8 cellular contexts compared by ENCODE assay signal in the genomic region with DNA sequence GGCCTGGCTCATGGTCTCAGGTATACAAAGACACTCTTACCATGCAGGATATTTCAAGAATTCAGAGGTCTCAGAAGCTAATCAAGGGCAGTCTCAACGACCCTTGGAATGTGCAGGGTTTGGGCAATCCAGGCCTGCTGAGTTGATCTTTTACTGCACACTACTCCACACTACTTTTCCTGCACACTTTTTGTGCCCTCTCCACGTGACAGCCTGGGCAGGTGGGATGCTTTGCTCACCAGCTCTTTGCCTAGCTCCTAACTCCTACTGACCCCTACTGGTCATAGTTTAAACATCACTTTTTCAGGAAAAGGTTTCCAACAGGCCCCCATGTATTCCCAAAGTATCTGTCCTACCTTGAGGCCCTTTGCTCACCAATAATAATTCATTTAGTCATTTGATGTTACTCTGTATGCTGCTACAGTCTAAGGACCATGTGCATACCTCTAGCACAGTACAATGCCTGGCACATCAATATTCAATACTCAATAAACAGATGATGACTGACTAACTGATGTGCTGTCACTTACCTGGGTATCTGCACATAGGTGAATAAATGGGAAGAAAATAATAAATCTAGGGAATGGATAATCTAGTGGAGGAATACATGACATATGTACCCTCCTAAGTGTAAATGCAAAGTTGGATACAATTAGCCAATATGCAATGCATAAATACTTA. TPM values are rescaled to one million over a fixed set of nuclear protein-coding genes. Genes with fewer than 3 reads are reported as not detected.
DNase-seq lines count a peak whose midpoint lies in the region; ATAC-seq and TF ChIP-seq lines count a peak whose summit lies in the region.
"Had no signal": no experiment of that assay in that cellular context is flagged by ENCODE, and none has a peak within 500 bp of the region (broad histone marks: within the 10 kb centered on the region; RNA-seq: fewer than 3 reads in every experiment).

No MANE protein-coding gene starts in this region.

- peaks cover 9% of the 10 kb centered on the region for H3K27me3 ChIP-seq in lower lobe of right lung (ENCODE audit: low read depth)
- peaks cover 0 to 33% (median 5%) of the 10 kb centered on the region in 3 donors for H3K27me3 ChIP-seq in stomach

- H3K4me3 ChIP-seq in lower lobe of right lung (no peak overlapping the region), stomach (no peak overlapping the region)

- H3K27ac Mint-ChIP-seq in activated B cell treated with CpG ODN at 0.5 μM for 24 hours = no peak overlapping the region

- TF ChIP-seq CTCF in activated B cell treated with CpG ODN at 0.5 μM for 24 hours (IDR thresholded peaks at IDR 0.05) = peak; percentile 34
- peak; percentile 59 for TF ChIP-seq CTCF in lower lobe of right lung (IDR thresholded peaks at IDR 0.05)
- TF ChIP-seq CTCF in stomach (IDR thresholded peaks at IDR 0.05) = peak in 3 of 7 experiments; percentile 44 to 51 (median 44)

- no peaks in the 10 kb centered on the region for H3K36me3 Mint-ChIP-seq in activated B cell treated with CpG ODN at 0.5 μM for 24 hours (ENCODE audit: low read depth)

- DNase-seq in Daoy (ENCODE audit: low read depth) (peak; percentile 20), HT1080 (ENCODE audit: low read depth) (peak; percentile 37), activated B cell treated with CpG ODN at 0.5 μM for 24 hours (no peak), lower lobe of right lung (no peak), DMS79 treated with DMSO at 0.1 percent for 48 hours (lab: John Stamatoyannopoulos, UW) (no peak), stomach (no peak)

- TF ChIP-seq EP300 in stomach (IDR thresholded peaks at IDR 0.05) = no peak

- CTCF ChIA-PET in activated B cell treated with CpG ODN at 0.5 μM for 24 hours (lab: Charles Lee) = interaction anchor here (0.8 to 1.2 kb wide), 7 partner anchors 10 to 576 kb away, joined by 3 to 5 read pairs (median 3); a partner anchor contains a TSS

- POLR2A ChIA-PET in activated B cell treated with CpG ODN at 0.5 μM for 24 hours (lab: Charles Lee) = no interaction called here

- TF ChIP-seq POLR2A in stomach (IDR thresholded peaks at IDR 0.05) = no peak

- H3K4me3 Mint-ChIP-seq in activated B cell treated with CpG ODN at 0.5 μM for 24 hours = no peak overlapping the region

- ATAC-seq in activated B cell treated with CpG ODN at 0.5 μM for 24 hours (ENCODE audit: low read depth) = no peak
- peak; percentile 66 to 73 for ATAC-seq in lower lobe of right lung
- no peak for ATAC-seq in HG03159 (IDR thresholded peaks at IDR 0.05; ENCODE audit: unreplicated experiment)

- no peaks in the 10 kb centered on the region for H3K4me1 ChIP-seq in lower lobe of right lung
- peaks cover 0 to 16% (median 0%) of the 10 kb centered on the region in 4 donors for H3K4me1 ChIP-seq in stomach

- WGBS in stomach, 5 donors = 7 to 16% (median 10%) methylated on average over 2 of the region's 2 CpGs

- H3K27ac ChIP-seq in lower lobe of right lung (no peak overlapping the region), stomach (no peak overlapping the region)

- intact Hi-C loops in activated B cell treated with CpG ODN at 0.5 μM for 24 hours (cut with micrococcal nuclease) = loop anchor here (1.0 to 5.0 kb wide), 2 partner anchors 10 to 658 kb away; a partner anchor contains a TSS
- intact Hi-C loops in lower lobe of right lung (cut with DNase I) = no loop called here
- intact Hi-C loops in stomach (cut with DNase I; ENCODE audit: low total_unique reads) = loop anchor here (10.0 kb wide), 1 partner anchor 214 kb away; no protein-coding TSS in a partner anchor

- H3K36me3 ChIP-seq in lower lobe of right lung (no peaks in the 10 kb centered on the region), stomach (no peaks in the 10 kb centered on the region)

- no peaks in the 10 kb centered on the region for H3K9me3 ChIP-seq in lower lobe of right lung
- H3K9me3 ChIP-seq in stomach = no peaks in the 10 kb centered on the region

- H3K27me3 Mint-ChIP-seq in activated B cell treated with CpG ODN at 0.5 μM for 24 hours = peaks cover 11% of the 10 kb centered on the region

- H3K4me1 Mint-ChIP-seq in activated B cell treated with CpG ODN at 0.5 μM for 24 hours = no peaks in the 10 kb centered on the region

- no peaks in the 10 kb centered on the region for H3K9me3 Mint-ChIP-seq in activated B cell treated with CpG ODN at 0.5 μM for 24 hours

RNA-seq across cellular contexts. Expression of a gene that starts 9.6 kb away (rescaled TPM):
- 1.2 TPM in 1 of 2 replicates, not detected in the other for total RNA-seq in Daoy (2014; rRNA removed; shearing (Covaris generic))
- not detected in 2 replicates for total RNA-seq in HT1080 (2014; rRNA removed; shearing (Covaris generic))
- polyA plus RNA-seq in HT1080 (2015; cell fraction: cytosol; rRNA removed) = not detected in 2 replicates
- polyA plus RNA-seq in HT1080 (2015; cell fraction: nucleus; rRNA removed) = not detected in 2 replicates
- total RNA-seq in activated B cell treated with CpG ODN at 0.5 μM for 24 hours (15.5 and 15.7 TPM in 2 replicates), lower lobe of right lung (55.5 TPM), stomach (10 to 100 TPM in 3 of 5 donors, 1 to 10 TPM in 1, not detected in 1; 3.6 to 84.3 (median 27.2) TPM)
- polyA plus RNA-seq in stomach = 100 to 1,000 TPM in 1 of 3 donors, 10 to 100 TPM in 2; 80.7 to 107 (median 86.5) TPM

RNA-seq across cellular contexts. Expression of a gene that starts 11.8 kb away (rescaled TPM):
- total RNA-seq in Daoy (2014; rRNA removed; shearing (Covaris generic)) = not detected in 2 replicates
- total RNA-seq in HT1080 (2014; rRNA removed; shearing (Covaris generic)) = 0.33 and 1.5 TPM in 2 replicates
- not detected in 2 replicates for polyA plus RNA-seq in HT1080 (2015; cell fraction: cytosol; rRNA removed)
- 0.14 and 0.68 TPM in 2 replicates for polyA plus RNA-seq in HT1080 (2015; cell fraction: nucleus; rRNA removed)
- not detected in 2 replicates for total RNA-seq in activated B cell treated with CpG ODN at 0.5 μM for 24 hours
- total RNA-seq in lower lobe of right lung = 2.3 TPM
- not detected for total RNA-seq in stomach
- not detected for polyA plus RNA-seq in stomach
- total RNA-seq: T-helper 2 cell treated with Interferon-gamma antibody and Interleukin-4, amounts not matched to agents 100 ng/mL and 5 ng/mL, for 36 hours had no signal

RNA-seq across cellular contexts. Expression of a gene that starts 36.3 kb away (rescaled TPM):
- 0.18 and 0.63 TPM in 2 replicates for total RNA-seq in Daoy (2014; rRNA removed; shearing (Covaris generic))
- total RNA-seq in HT1080 (2014; rRNA removed; shearing (Covaris generic)) = 0.40 TPM in 1 of 2 replicates, not detected in the other
- 0.03 and 0.07 TPM in 2 replicates for polyA plus RNA-seq in HT1080 (2015; cell fraction: cytosol; rRNA removed)
- polyA plus RNA-seq in HT1080 (2015; cell fraction: nucleus; rRNA removed) = 0.33 TPM in 1 of 2 replicates, not detected in the other
- total RNA-seq in activated B cell treated with CpG ODN at 0.5 μM for 24 hours (0.27 TPM in 2 replicates), lower lobe of right lung (51.2 TPM), stomach (1 to 10 TPM in 3 of 5 donors, not detected in 2; 2.0 to 4.5 (median 2.9) TPM)
- polyA plus RNA-seq in stomach = 1 to 10 TPM in 2 of 3 donors, under 1 TPM in 1; 0.76 to 3.1 (median 1.9) TPM

Comparison
In these comparisons a context has a peak if more than half of its experiments do, and no peak if none do; other contexts are left out.
1. DNase-seq: peak in Daoy (single experiment) and HT1080 (single experiment); none in activated B cell treated with CpG ODN at 0.5 μM for 24 hours (single experiment), lower lobe of right lung (single experiment), DMS79 treated with DMSO at 0.1 percent for 48 hours (single experiment) and stomach (single experiment).
2. ATAC-seq: peak in lower lobe of right lung (2 of 2); none in activated B cell treated with CpG ODN at 0.5 μM for 24 hours (single experiment) and HG03159 (single experiment).